Comparison of ENCODE assay signal across 1 cellular context in the genomic region with DNA sequence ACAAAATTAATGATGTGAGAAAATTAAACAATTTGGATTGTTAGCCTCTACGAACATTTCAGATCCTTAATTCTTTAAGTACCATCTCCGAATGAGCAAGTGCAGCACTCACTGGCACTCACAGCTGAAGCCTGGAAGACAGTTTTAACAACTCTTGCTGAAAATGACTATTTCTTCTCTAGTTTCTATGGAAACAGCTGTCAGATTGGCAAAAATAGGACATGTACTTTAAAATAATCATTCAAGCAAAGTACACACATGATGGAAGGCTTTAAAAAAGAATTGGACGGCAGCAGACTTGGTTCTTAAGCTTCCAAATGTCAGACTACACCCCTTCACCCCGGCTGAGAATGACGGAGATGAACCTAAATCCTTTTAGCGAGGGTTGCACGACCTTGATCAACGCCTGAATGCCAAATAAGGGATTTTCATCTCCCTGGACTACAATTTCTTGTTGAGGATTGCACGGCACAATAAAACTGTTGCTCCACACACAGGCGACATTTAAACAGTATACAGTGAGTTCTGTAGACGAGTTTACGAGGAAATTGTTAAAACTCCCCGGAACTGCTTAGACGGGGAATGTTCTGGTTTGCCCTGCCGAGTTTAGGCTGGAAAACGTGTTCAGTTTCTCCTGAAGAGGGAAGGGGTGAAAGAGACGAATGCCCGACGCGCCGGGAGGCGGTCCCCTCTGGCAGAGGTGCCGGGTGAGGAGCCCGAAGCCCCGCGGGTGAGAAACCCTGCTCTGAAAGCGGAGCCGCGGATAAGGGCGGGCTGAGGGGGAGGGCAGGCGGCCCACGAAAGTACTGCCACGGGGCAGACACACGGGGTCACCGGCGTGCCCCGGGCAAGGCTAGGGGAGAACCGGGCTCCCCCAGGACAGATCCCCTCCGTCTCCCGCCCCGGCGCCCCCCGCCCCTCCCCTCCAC.
TF ChIP-seq lines count a peak whose summit lies in the region.

No MANE protein-coding gene starts in this region.

TF ChIP-seq in K562, 482 proteins besides CTCF, POLR2A, EP300 and RAD21 (continued from another document and continues in another):
- TF ChIP-seq, protein P1, sequence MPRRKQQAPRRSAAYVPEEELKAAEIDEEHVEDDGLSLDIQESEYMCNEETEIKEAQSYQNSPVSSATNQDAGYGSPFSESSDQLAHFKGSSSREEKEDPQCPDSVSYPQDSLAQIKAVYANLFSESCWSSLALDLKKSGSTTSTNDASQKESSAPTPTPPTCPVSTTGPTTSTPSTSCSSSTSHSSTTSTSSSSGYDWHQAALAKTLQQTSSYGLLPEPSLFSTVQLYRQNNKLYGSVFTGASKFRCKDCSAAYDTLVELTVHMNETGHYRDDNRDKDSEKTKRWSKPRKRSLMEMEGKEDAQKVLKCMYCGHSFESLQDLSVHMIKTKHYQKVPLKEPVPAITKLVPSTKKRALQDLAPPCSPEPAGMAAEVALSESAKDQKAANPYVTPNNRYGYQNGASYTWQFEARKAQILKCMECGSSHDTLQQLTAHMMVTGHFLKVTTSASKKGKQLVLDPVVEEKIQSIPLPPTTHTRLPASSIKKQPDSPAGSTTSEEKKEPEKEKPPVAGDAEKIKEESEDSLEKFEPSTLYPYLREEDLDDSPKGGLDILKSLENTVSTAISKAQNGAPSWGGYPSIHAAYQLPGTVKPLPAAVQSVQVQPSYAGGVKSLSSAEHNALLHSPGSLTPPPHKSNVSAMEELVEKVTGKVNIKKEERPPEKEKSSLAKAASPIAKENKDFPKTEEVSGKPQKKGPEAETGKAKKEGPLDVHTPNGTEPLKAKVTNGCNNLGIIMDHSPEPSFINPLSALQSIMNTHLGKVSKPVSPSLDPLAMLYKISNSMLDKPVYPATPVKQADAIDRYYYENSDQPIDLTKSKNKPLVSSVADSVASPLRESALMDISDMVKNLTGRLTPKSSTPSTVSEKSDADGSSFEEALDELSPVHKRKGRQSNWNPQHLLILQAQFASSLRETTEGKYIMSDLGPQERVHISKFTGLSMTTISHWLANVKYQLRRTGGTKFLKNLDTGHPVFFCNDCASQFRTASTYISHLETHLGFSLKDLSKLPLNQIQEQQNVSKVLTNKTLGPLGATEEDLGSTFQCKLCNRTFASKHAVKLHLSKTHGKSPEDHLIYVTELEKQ (CRISPR knock-in tag; IDR thresholded peaks at IDR 0.05) = no peak
- TF ChIP-seq ZC3H8 (IDR thresholded peaks at IDR 0.05) (no peak), DDX20 (tag; IDR thresholded peaks at IDR 0.05; ENCODE audit: low read depth) (no peak), NRF1 (conservative IDR thresholded peaks at IDR 0.05 in 1 of 2, IDR thresholded peaks at IDR 0.05 in 1 of 2) (no peak), HDAC8 (tag; IDR thresholded peaks at IDR 0.05) (no peak), NUFIP1 (IDR thresholded peaks at IDR 0.05; ENCODE audit: partially characterized antibody) (no peak), HOXB6 (CRISPR knock-in tag; IDR thresholded peaks at IDR 0.05; ENCODE audit: borderline replicate concordance) (no peak), KAT7 (CRISPR knock-in tag; IDR thresholded peaks at IDR 0.05; ENCODE audit: borderline replicate concordance) (0 out of 2 replicates have a peak, but pooled peaks have one; percentile 32), ZNF75A (CRISPR knock-in tag; IDR thresholded peaks at IDR 0.05) (peak; percentile 17; the same call in 1 of the 2 replicates), ESRRA (IDR thresholded peaks at IDR 0.05; ENCODE audit: borderline replicate concordance, low read depth) (0 out of 2 replicates have a peak, but pooled peaks have one; percentile 42), ZNF134 (CRISPR knock-in tag; conservative IDR thresholded peaks at IDR 0.05) (no peak), ZNF436 (CRISPR knock-in tag; IDR thresholded peaks at IDR 0.05) (no peak), ZNF707 (CRISPR knock-in tag; conservative IDR thresholded peaks at IDR 0.05) (no peak), ZNF79 (CRISPR knock-in tag; IDR thresholded peaks at IDR 0.05; ENCODE audit: low read depth) (no peak)
- TF ChIP-seq, protein P2, sequence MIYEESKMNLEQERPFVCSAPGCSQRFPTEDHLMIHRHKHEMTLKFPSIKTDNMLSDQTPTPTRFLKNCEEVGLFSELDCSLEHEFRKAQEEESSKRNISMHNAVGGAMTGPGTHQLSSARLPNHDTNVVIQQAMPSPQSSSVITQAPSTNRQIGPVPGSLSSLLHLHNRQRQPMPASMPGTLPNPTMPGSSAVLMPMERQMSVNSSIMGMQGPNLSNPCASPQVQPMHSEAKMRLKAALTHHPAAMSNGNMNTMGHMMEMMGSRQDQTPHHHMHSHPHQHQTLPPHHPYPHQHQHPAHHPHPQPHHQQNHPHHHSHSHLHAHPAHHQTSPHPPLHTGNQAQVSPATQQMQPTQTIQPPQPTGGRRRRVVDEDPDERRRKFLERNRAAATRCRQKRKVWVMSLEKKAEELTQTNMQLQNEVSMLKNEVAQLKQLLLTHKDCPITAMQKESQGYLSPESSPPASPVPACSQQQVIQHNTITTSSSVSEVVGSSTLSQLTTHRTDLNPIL (CRISPR knock-in tag; IDR thresholded peaks at IDR 0.05) = no peak
- TF ChIP-seq, protein P3, sequence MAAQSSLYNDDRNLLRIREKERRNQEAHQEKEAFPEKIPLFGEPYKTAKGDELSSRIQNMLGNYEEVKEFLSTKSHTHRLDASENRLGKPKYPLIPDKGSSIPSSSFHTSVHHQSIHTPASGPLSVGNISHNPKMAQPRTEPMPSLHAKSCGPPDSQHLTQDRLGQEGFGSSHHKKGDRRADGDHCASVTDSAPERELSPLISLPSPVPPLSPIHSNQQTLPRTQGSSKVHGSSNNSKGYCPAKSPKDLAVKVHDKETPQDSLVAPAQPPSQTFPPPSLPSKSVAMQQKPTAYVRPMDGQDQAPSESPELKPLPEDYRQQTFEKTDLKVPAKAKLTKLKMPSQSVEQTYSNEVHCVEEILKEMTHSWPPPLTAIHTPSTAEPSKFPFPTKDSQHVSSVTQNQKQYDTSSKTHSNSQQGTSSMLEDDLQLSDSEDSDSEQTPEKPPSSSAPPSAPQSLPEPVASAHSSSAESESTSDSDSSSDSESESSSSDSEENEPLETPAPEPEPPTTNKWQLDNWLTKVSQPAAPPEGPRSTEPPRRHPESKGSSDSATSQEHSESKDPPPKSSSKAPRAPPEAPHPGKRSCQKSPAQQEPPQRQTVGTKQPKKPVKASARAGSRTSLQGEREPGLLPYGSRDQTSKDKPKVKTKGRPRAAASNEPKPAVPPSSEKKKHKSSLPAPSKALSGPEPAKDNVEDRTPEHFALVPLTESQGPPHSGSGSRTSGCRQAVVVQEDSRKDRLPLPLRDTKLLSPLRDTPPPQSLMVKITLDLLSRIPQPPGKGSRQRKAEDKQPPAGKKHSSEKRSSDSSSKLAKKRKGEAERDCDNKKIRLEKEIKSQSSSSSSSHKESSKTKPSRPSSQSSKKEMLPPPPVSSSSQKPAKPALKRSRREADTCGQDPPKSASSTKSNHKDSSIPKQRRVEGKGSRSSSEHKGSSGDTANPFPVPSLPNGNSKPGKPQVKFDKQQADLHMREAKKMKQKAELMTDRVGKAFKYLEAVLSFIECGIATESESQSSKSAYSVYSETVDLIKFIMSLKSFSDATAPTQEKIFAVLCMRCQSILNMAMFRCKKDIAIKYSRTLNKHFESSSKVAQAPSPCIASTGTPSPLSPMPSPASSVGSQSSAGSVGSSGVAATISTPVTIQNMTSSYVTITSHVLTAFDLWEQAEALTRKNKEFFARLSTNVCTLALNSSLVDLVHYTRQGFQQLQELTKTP (IDR thresholded peaks at IDR 0.05; ENCODE audit: low read depth in 1 of 2, partially characterized antibody in 2 of 2) = no peak
- TF ChIP-seq, protein P4, sequence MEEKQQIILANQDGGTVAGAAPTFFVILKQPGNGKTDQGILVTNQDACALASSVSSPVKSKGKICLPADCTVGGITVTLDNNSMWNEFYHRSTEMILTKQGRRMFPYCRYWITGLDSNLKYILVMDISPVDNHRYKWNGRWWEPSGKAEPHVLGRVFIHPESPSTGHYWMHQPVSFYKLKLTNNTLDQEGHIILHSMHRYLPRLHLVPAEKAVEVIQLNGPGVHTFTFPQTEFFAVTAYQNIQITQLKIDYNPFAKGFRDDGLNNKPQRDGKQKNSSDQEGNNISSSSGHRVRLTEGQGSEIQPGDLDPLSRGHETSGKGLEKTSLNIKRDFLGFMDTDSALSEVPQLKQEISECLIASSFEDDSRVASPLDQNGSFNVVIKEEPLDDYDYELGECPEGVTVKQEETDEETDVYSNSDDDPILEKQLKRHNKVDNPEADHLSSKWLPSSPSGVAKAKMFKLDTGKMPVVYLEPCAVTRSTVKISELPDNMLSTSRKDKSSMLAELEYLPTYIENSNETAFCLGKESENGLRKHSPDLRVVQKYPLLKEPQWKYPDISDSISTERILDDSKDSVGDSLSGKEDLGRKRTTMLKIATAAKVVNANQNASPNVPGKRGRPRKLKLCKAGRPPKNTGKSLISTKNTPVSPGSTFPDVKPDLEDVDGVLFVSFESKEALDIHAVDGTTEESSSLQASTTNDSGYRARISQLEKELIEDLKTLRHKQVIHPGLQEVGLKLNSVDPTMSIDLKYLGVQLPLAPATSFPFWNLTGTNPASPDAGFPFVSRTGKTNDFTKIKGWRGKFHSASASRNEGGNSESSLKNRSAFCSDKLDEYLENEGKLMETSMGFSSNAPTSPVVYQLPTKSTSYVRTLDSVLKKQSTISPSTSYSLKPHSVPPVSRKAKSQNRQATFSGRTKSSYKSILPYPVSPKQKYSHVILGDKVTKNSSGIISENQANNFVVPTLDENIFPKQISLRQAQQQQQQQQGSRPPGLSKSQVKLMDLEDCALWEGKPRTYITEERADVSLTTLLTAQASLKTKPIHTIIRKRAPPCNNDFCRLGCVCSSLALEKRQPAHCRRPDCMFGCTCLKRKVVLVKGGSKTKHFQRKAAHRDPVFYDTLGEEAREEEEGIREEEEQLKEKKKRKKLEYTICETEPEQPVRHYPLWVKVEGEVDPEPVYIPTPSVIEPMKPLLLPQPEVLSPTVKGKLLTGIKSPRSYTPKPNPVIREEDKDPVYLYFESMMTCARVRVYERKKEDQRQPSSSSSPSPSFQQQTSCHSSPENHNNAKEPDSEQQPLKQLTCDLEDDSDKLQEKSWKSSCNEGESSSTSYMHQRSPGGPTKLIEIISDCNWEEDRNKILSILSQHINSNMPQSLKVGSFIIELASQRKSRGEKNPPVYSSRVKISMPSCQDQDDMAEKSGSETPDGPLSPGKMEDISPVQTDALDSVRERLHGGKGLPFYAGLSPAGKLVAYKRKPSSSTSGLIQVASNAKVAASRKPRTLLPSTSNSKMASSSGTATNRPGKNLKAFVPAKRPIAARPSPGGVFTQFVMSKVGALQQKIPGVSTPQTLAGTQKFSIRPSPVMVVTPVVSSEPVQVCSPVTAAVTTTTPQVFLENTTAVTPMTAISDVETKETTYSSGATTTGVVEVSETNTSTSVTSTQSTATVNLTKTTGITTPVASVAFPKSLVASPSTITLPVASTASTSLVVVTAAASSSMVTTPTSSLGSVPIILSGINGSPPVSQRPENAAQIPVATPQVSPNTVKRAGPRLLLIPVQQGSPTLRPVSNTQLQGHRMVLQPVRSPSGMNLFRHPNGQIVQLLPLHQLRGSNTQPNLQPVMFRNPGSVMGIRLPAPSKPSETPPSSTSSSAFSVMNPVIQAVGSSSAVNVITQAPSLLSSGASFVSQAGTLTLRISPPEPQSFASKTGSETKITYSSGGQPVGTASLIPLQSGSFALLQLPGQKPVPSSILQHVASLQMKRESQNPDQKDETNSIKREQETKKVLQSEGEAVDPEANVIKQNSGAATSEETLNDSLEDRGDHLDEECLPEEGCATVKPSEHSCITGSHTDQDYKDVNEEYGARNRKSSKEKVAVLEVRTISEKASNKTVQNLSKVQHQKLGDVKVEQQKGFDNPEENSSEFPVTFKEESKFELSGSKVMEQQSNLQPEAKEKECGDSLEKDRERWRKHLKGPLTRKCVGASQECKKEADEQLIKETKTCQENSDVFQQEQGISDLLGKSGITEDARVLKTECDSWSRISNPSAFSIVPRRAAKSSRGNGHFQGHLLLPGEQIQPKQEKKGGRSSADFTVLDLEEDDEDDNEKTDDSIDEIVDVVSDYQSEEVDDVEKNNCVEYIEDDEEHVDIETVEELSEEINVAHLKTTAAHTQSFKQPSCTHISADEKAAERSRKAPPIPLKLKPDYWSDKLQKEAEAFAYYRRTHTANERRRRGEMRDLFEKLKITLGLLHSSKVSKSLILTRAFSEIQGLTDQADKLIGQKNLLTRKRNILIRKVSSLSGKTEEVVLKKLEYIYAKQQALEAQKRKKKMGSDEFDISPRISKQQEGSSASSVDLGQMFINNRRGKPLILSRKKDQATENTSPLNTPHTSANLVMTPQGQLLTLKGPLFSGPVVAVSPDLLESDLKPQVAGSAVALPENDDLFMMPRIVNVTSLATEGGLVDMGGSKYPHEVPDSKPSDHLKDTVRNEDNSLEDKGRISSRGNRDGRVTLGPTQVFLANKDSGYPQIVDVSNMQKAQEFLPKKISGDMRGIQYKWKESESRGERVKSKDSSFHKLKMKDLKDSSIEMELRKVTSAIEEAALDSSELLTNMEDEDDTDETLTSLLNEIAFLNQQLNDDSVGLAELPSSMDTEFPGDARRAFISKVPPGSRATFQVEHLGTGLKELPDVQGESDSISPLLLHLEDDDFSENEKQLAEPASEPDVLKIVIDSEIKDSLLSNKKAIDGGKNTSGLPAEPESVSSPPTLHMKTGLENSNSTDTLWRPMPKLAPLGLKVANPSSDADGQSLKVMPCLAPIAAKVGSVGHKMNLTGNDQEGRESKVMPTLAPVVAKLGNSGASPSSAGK (IDR thresholded peaks at IDR 0.05) = peak; percentile 56
- TF ChIP-seq, protein P5, sequence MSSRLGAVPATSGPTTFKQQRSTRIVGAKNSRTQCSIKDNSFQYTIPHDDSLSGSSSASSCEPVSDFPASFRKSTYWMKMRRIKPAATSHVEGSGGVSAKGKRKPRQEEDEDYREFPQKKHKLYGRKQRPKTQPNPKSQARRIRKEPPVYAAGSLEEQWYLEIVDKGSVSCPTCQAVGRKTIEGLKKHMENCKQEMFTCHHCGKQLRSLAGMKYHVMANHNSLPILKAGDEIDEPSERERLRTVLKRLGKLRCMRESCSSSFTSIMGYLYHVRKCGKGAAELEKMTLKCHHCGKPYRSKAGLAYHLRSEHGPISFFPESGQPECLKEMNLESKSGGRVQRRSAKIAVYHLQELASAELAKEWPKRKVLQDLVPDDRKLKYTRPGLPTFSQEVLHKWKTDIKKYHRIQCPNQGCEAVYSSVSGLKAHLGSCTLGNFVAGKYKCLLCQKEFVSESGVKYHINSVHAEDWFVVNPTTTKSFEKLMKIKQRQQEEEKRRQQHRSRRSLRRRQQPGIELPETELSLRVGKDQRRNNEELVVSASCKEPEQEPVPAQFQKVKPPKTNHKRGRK (tag; IDR thresholded peaks at IDR 0.05) = no peak
